In the genomic region with DNA sequence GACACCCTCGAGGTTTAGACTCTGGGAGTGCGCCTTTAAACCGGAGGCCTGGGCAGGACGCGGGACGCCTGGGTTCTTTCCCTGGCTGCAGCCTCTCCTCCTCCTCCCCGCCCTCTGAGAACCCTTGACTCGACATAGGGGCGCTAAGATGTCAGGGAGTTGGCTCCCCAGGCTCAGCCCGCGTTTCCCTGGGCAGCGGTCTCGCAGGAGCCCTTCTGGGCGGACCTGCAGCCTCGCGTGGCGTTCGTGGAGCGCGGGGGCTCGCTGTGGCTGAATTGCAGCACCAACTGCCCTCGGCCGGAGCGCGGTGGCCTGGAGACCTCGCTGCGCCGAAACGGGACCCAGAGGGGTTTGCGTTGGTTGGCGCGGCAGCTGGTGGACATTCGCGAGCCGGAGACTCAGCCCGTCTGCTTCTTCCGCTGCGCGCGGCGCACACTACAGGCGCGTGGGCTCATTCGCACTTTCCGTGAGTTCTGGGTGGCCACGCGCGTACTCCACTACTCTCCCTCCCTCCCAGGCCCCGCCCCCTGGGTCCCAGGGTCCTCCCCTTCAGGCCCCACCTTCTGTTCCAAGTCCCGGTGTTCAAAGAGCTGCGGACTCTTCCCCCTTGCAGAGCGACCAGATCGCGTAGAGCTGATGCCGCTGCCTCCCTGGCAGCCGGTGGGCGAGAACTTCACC, we compare ENCODE assay signal across 9 cellular contexts. TPM values are rescaled to one million over a fixed set of nuclear protein-coding genes. Genes with fewer than 3 reads are reported as not detected.
DNase-seq lines count a peak whose midpoint lies in the region; ATAC-seq and TF ChIP-seq lines count a peak whose summit lies in the region.
"Had no signal": no experiment of that assay in that cellular context is flagged by ENCODE, and none has a peak within 500 bp of the region (broad histone marks: within the 10 kb centered on the region; RNA-seq: fewer than 3 reads in every experiment).

No MANE protein-coding gene starts in this region.

- H3K4me1 Mint-ChIP-seq in CD4-positive, CD25-positive, alpha-beta regulatory T cell = peaks cover 0 to 84% (median 31%) of the 10 kb centered on the region in 4 donors

- no peak overlapping the region for H3K27ac Mint-ChIP-seq in CD4-positive, CD25-positive, alpha-beta regulatory T cell

- intact Hi-C loops in mucosa of descending colon (cut with DNase I, micrococcal nuclease) = no loop called here

- TF ChIP-seq CTCF in mucosa of descending colon (IDR thresholded peaks at IDR 0.05) = no peak

- peaks cover 96% of the 10 kb centered on the region for H3K4me1 ChIP-seq in CD4-positive, CD25-positive, alpha-beta regulatory T cell (ENCODE audit: control insufficient read depth, insufficient read depth, low read length, poor library complexity, severe bottlenecking)
- H3K4me1 ChIP-seq in HUES48 (ENCODE audit: control insufficient read depth, insufficient read depth, low read length) (peaks cover 20% of the 10 kb centered on the region; the same call in 1 of the 2 replicates), ectodermal cell (ENCODE audit: control insufficient read depth, insufficient read depth, low read length) (peaks cover 26% of the 10 kb centered on the region), mucosa of descending colon (ENCODE audit: low read depth) (peaks cover 70% of the 10 kb centered on the region), thymus (ENCODE audit: control insufficient read depth, insufficient read depth, low read length) (peaks cover 49% of the 10 kb centered on the region)

- H3K27me3 ChIP-seq in CD4-positive, CD25-positive, alpha-beta regulatory T cell (ENCODE audit: control insufficient read depth, insufficient read depth, low read length) = peaks cover 8% of the 10 kb centered on the region
- H3K27me3 ChIP-seq in HUES48 (ENCODE audit: control insufficient read depth, insufficient read depth, low read length) = peaks cover 99% of the 10 kb centered on the region
- H3K27me3 ChIP-seq in ectodermal cell (ENCODE audit: control insufficient read depth, insufficient read depth, low read length, poor library complexity, severe bottlenecking) = peaks cover 100% of the 10 kb centered on the region
- peaks cover 98% of the 10 kb centered on the region for H3K27me3 ChIP-seq in thymus (ENCODE audit: control insufficient read depth, insufficient read depth)

- WGBS in ectodermal cell, 2 experiments = 2% methylated on average over 57 of the region's 57 CpGs
- WGBS in thymus = 1% methylated on average over 57 of the region's 57 CpGs

- H3K36me3 ChIP-seq in CD4-positive, CD25-positive, alpha-beta regulatory T cell (ENCODE audit: control insufficient read depth, insufficient read depth, low read length) = no peaks in the 10 kb centered on the region
- H3K36me3 ChIP-seq in HUES48 (ENCODE audit: control insufficient read depth, insufficient read depth, low read length) = no peaks in the 10 kb centered on the region
- no peaks in the 10 kb centered on the region for H3K36me3 ChIP-seq in ectodermal cell (ENCODE audit: control insufficient read depth, insufficient read depth, low read length)
- no peaks in the 10 kb centered on the region for H3K36me3 ChIP-seq in mucosa of descending colon (ENCODE audit: low read depth)
- H3K36me3 ChIP-seq in thymus (ENCODE audit: control insufficient read depth, insufficient read depth) = no peaks in the 10 kb centered on the region

- peak; percentile 40 to 57 (median 53) for DNase-seq in CD4-positive, CD25-positive, alpha-beta regulatory T cell
- DNase-seq in UCSD-AML1 (lab: John Stamatoyannopoulos, UW; ENCODE audit: unreplicated experiment) (peak; percentile 80), mucosa of descending colon (peak; percentile 66 to 86 (median 73)), NCI-H2107 treated with DMSO at 0.1 percent for 48 hours (lab: John Stamatoyannopoulos, UW; ENCODE audit: unreplicated experiment) (no peak)

- H3K27ac ChIP-seq in CD4-positive, CD25-positive, alpha-beta regulatory T cell (ENCODE audit: insufficient read depth, low read length, poor library complexity, severe bottlenecking) = no peak overlapping the region
- no peak overlapping the region for H3K27ac ChIP-seq in HUES48 (ENCODE audit: low read depth, low read length)
- no peak overlapping the region for H3K27ac ChIP-seq in ectodermal cell (ENCODE audit: insufficient read depth, low read depth, low read length, poor library complexity, severe bottlenecking)
- no peak overlapping the region for H3K27ac ChIP-seq in thymus (ENCODE audit: low read depth)

- H3K27me3 Mint-ChIP-seq in CD4-positive, CD25-positive, alpha-beta regulatory T cell = peaks cover 84% of the 10 kb centered on the region

- peaks cover 0 to 4% (median 0%) of the 10 kb centered on the region in 7 donors for H3K9me3 Mint-ChIP-seq in CD4-positive, CD25-positive, alpha-beta regulatory T cell

- peaks cover 1% of the 10 kb centered on the region for H3K36me3 Mint-ChIP-seq in CD4-positive, CD25-positive, alpha-beta regulatory T cell

- no peak overlapping the region for H3K4me3 ChIP-seq in CD4-positive, CD25-positive, alpha-beta regulatory T cell (ENCODE audit: low read depth, low read length)
- H3K4me3 ChIP-seq in HUES48 (ENCODE audit: low read depth, low read length) (peak overlapping the region; percentile 61), ectodermal cell (ENCODE audit: insufficient read depth, low read depth, low read length) (peak overlapping the region; percentile 28), mucosa of descending colon (no peak overlapping the region), thymus (ENCODE audit: low read length) (peak overlapping the region; percentile 26)

- no peaks in the 10 kb centered on the region for H3K9me3 ChIP-seq in CD4-positive, CD25-positive, alpha-beta regulatory T cell (ENCODE audit: control insufficient read depth in 2 of 2, low read length in 2 of 2)
- no peaks in the 10 kb centered on the region for H3K9me3 ChIP-seq in HUES48 (ENCODE audit: control insufficient read depth, insufficient read depth, low read length)
- H3K9me3 ChIP-seq in ectodermal cell (ENCODE audit: control insufficient read depth, low read length) = no peaks in the 10 kb centered on the region
- H3K9me3 ChIP-seq in mucosa of descending colon = no peaks in the 10 kb centered on the region
- H3K9me3 ChIP-seq in thymus (ENCODE audit: control insufficient read depth) = peaks cover 2% of the 10 kb centered on the region

- no peak overlapping the region for H3K9ac ChIP-seq in HUES48 (ENCODE audit: low read depth, low read length)

- H3K4me3 Mint-ChIP-seq in CD4-positive, CD25-positive, alpha-beta regulatory T cell = peak overlapping the region; percentile 82 to 90 (median 86)

- ATAC-seq in CD4-positive, CD25-positive, alpha-beta regulatory T cell (ENCODE audit: low read depth in 2 of 2) = peak in 1 of 2 donors; percentile 14
- ATAC-seq in mucosa of descending colon (peak; percentile 30), HG03469 (IDR thresholded peaks at IDR 0.05; ENCODE audit: unreplicated experiment) (no peak)

RNA-seq across cellular contexts. Expression of gene ICAM5, which starts 1.3 kb away (rescaled TPM):
- 0.20 TPM for total RNA-seq in CD4-positive, CD25-positive, alpha-beta regulatory T cell
- polyA plus RNA-seq in CD4-positive, CD25-positive, alpha-beta regulatory T cell = not detected
- 1.8 TPM for polyA plus RNA-seq in ectodermal cell (2013, experiment 1 of 4)
- 2.0 TPM for polyA plus RNA-seq in ectodermal cell (2013, experiment 2 of 4)
- 1.1 TPM for polyA plus RNA-seq in ectodermal cell (2013, experiment 3 of 4)
- 1.9 TPM for polyA plus RNA-seq in ectodermal cell (2013, experiment 4 of 4)
- 1 to 10 TPM in 1 of 3 donors, under 1 TPM in 2; 0.69 to 1.4 (median 0.73) TPM for total RNA-seq in mucosa of descending colon
- polyA plus RNA-seq in thymus = 1.2 TPM

RNA-seq across cellular contexts. Expression of gene ICAM4, which starts 4.3 kb away (rescaled TPM):
- 0.67 TPM for total RNA-seq in CD4-positive, CD25-positive, alpha-beta regulatory T cell
- polyA plus RNA-seq in CD4-positive, CD25-positive, alpha-beta regulatory T cell = under 1 TPM; 0.20 to 0.67 (median 0.41) TPM
- polyA plus RNA-seq in ectodermal cell (2013, experiment 1 of 4) = 0.35 TPM
- 1.1 TPM for polyA plus RNA-seq in ectodermal cell (2013, experiment 2 of 4)
- polyA plus RNA-seq in ectodermal cell (2013, experiment 3 of 4) = 0.32 TPM
- polyA plus RNA-seq in ectodermal cell (2013, experiment 4 of 4) = 0.53 TPM
- under 1 TPM in 2 of 3 donors, not detected in 1; 0.24 to 0.32 TPM for total RNA-seq in mucosa of descending colon
- 3.8 TPM for polyA plus RNA-seq in thymus
- total RNA-seq: HT1080 had no signal

RNA-seq across cellular contexts. Expression of gene ZGLP1, which starts 18.6 kb away (rescaled TPM):
- total RNA-seq in CD4-positive, CD25-positive, alpha-beta regulatory T cell = 2.8 TPM
- polyA plus RNA-seq in CD4-positive, CD25-positive, alpha-beta regulatory T cell = under 1 TPM in 1 of 4 donors, not detected in 3; 0.32 TPM
- 7.7 TPM for polyA plus RNA-seq in ectodermal cell (2013, experiment 1 of 4)
- 7.6 TPM for polyA plus RNA-seq in ectodermal cell (2013, experiment 2 of 4)
- 6.1 TPM for polyA plus RNA-seq in ectodermal cell (2013, experiment 3 of 4)
- polyA plus RNA-seq in ectodermal cell (2013, experiment 4 of 4) = 6.4 TPM
- total RNA-seq in mucosa of descending colon = 1 to 10 TPM; 2.5 to 4.0 (median 3.8) TPM
- polyA plus RNA-seq in thymus = 29.8 TPM

RNA-seq across cellular contexts. Expression of gene ICAM1, which starts 20.1 kb away (rescaled TPM):
- 13.7 TPM for total RNA-seq in CD4-positive, CD25-positive, alpha-beta regulatory T cell
- polyA plus RNA-seq in CD4-positive, CD25-positive, alpha-beta regulatory T cell = 1 to 10 TPM; 4.8 to 8.2 (median 6.9) TPM
- 1.9 TPM for polyA plus RNA-seq in ectodermal cell (2013, experiment 1 of 4)
- polyA plus RNA-seq in ectodermal cell (2013, experiment 2 of 4) = 1.8 TPM
- polyA plus RNA-seq in ectodermal cell (2013, experiment 3 of 4) = 1.3 TPM
- polyA plus RNA-seq in ectodermal cell (2013, experiment 4 of 4) = 2.1 TPM
- total RNA-seq in mucosa of descending colon = 10 to 100 TPM; 10.7 to 13.9 (median 13.4) TPM
- 18.2 TPM for polyA plus RNA-seq in thymus

RNA-seq across cellular contexts. Expression of gene FDX2, which starts 24.8 kb away (rescaled TPM):
- total RNA-seq in CD4-positive, CD25-positive, alpha-beta regulatory T cell = 3.5 TPM
- polyA plus RNA-seq in CD4-positive, CD25-positive, alpha-beta regulatory T cell = 10 to 100 TPM; 13.1 to 16.5 (median 13.5) TPM
- 23.5 TPM for polyA plus RNA-seq in ectodermal cell (2013, experiment 1 of 4)
- 22.4 TPM for polyA plus RNA-seq in ectodermal cell (2013, experiment 2 of 4)
- 20.5 TPM for polyA plus RNA-seq in ectodermal cell (2013, experiment 3 of 4)
- polyA plus RNA-seq in ectodermal cell (2013, experiment 4 of 4) = 25.6 TPM
- total RNA-seq in mucosa of descending colon = 10 to 100 TPM in 1 of 3 donors, 1 to 10 TPM in 2; 7.9 to 15.1 (median 9.7) TPM
- 18.2 TPM for polyA plus RNA-seq in thymus

Comparison
In these comparisons a context has a peak if more than half of its experiments do, and no peak if none do; other contexts are left out.
1. H3K4me3 ChIP-seq: peak in HUES48 (single experiment), ectodermal cell (single experiment) and thymus (single experiment); none in CD4-positive, CD25-positive, alpha-beta regulatory T cell (single experiment) and mucosa of descending colon (single experiment).